ENCODE assay signal across 1 cellular context in genomic region chr11:71447791-71448256, GRCh38.
TF ChIP-seq lines count a peak whose summit lies in the region.

No MANE protein-coding gene starts in this region.

TF ChIP-seq in IMR-90, 13 proteins besides CTCF, POLR2A, EP300 and RAD21 (continued from another document):
- TF ChIP-seq USF2 (IDR thresholded peaks at IDR 0.05; ENCODE audit: low read depth, low read length) (no peak), RFX5 (IDR thresholded peaks at IDR 0.05; ENCODE audit: low read depth, low read length) (no peak), BHLHE40 (IDR thresholded peaks at IDR 0.05; ENCODE audit: low read depth, low read length) (no peak), CEBPB (IDR thresholded peaks at IDR 0.05; ENCODE audit: low read depth, low read length) (no peak), CHD1 (IDR thresholded peaks at IDR 0.05; ENCODE audit: low read depth, low read length) (no peak), NFE2L2 (IDR thresholded peaks at IDR 0.05; ENCODE audit: low read depth, low read length) (no peak), RCOR1 (IDR thresholded peaks at IDR 0.05; ENCODE audit: insufficient replicate concordance, low read length) (no peak), SMC3 (IDR thresholded peaks at IDR 0.05; ENCODE audit: low read depth, low read length) (no peak)
